In the genomic region with DNA sequence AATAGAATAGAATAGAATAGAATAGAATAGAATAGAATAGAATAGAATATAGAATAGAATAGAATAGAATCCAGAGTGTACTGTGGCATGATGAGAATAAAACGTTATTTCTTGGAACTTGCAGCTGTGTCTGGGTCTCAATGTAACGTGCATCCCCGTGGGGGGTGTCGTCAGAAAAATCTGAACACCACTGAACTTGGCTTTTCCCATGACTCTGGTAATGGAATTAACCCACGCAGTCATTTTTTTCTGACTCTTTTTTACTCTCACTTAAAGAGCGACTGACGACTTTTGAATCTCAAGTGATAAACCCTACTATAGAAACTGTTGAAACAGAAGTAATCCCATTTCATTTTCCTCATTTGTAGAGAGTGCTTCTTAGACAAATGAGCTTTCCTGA, we compare ENCODE assay signal across 11 cellular contexts.
"Had no signal": no experiment of that assay in that cellular context is flagged by ENCODE, and none has a peak within 500 bp of the region (broad histone marks: within the 10 kb centered on the region; RNA-seq: fewer than 3 reads in every experiment).

No MANE protein-coding gene starts in this region.

- H3K27ac Mint-ChIP-seq: activated CD8-positive, alpha-beta T cell treated with anti-CD3 and anti-CD28 coated beads, Interleukin-2, amount 10 ng/mL, durations not matched to agents 7 days and 5 days; natural killer cell treated with Interleukin-12 subunit alpha and Interleukin-12 subunit beta and Interleukin-15 and Interleukin-18, amount 100 ng/mL, for 72 hours; T-helper 1 cell treated with Interleukin-12 subunit alpha and Interleukin-12 subunit beta and Interleukin-4 antibody, amounts not matched to agents 30 μg/mL and 1 μg/mL, for 36 hours; WTC11 had no signal

- ATAC-seq: activated CD8-positive, alpha-beta T cell treated with anti-CD3 and anti-CD28 coated beads, Interleukin-2, amount 10 ng/mL, durations not matched to agents 7 days and 5 days; natural killer cell treated with Interleukin-12 subunit alpha and Interleukin-12 subunit beta and Interleukin-15 and Interleukin-18, amount 100 ng/mL, for 72 hours; stimulated activated naive CD8-positive, alpha-beta T cell treated with anti-CD3 and anti-CD28 coated beads, Interleukin-15, Interleukin-2, amounts not matched to agents 100 U/mL and 50 U/mL, for 24 hours; WTC11 had no signal

- H3K4me1 ChIP-seq: lower lobe of right lung had no signal

- DNase-seq: activated CD4-positive, alpha-beta T cell treated with anti-CD3 and anti-CD28 coated beads for 48 hours; activated CD8-positive, alpha-beta memory T cell treated with anti-CD3 and anti-CD28 coated beads, Interleukin-2, amount 50 U/mL, for 48 hours; activated CD8-positive, alpha-beta T cell treated with anti-CD3 and anti-CD28 coated beads, Interleukin-2, amount 10 ng/mL, durations not matched to agents 7 days and 5 days; lower lobe of right lung; psoas muscle; stimulated activated CD4-positive, alpha-beta T cell treated with anti-CD3 and anti-CD28 coated beads, Interleukin-2, amount 100 ng/mL, for 48 hours; stimulated activated naive CD8-positive, alpha-beta T cell treated with anti-CD3 and anti-CD28 coated beads, Interleukin-15, Interleukin-2, amounts not matched to agents 100 U/mL and 50 U/mL, for 24 hours had no signal

- H3K4me1 Mint-ChIP-seq: WTC11 had no signal

- H3K9me3 Mint-ChIP-seq: natural killer cell treated with Interleukin-12 subunit alpha and Interleukin-12 subunit beta and Interleukin-15 and Interleukin-18, amount 100 ng/mL, for 72 hours; T-helper 1 cell treated with Interleukin-12 subunit alpha and Interleukin-12 subunit beta and Interleukin-4 antibody, amounts not matched to agents 30 μg/mL and 1 μg/mL, for 36 hours; WTC11 had no signal

- H3K27me3 ChIP-seq: cardiac muscle cell had no signal

- H3K27ac ChIP-seq: cardiac muscle cell, lower lobe of right lung had no signal

- H3K4me3 ChIP-seq: cardiac muscle cell, lower lobe of right lung, psoas muscle had no signal

- H3K4me3 Mint-ChIP-seq: activated CD8-positive, alpha-beta T cell treated with anti-CD3 and anti-CD28 coated beads, Interleukin-2, amount 10 ng/mL, durations not matched to agents 7 days and 5 days; natural killer cell treated with Interleukin-12 subunit alpha and Interleukin-12 subunit beta and Interleukin-15 and Interleukin-18, amount 100 ng/mL, for 72 hours; T-helper 1 cell treated with Interleukin-12 subunit alpha and Interleukin-12 subunit beta and Interleukin-4 antibody, amounts not matched to agents 30 μg/mL and 1 μg/mL, for 36 hours; WTC11 had no signal

- H3K9me3 ChIP-seq: lower lobe of right lung, psoas muscle had no signal
